In the genomic region with DNA sequence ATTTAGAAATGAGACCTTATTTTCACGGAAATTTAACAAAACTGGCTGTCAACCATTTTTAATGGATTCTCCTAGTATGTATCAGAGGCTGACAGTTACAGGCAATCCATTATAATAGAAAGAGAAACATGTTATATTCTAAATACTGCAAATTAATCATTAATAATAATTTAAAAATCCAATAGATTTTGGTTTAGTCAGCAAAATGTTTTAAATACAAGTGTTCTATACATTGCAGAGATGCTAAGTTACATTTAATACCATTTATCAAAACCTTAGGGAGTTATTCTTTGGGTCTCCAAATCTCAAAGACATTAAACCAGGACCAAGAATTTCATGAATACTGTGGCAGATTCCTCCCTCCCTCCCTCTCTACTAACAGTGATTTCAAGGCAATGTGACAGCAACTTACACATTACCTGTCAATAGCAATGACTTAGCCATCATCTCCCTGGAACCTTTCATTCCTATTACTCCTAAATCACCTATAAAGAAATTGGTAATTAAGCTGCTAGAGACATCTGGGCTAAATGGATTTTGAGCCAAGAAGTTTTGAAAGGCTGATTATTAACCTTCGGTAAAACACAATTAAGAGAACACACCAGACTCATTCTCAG, we compare ENCODE assay signal across 7 cellular contexts.
"Had no signal": no experiment of that assay in that cellular context is flagged by ENCODE, and none has a peak within 500 bp of the region (broad histone marks: within the 10 kb centered on the region; RNA-seq: fewer than 3 reads in every experiment).

No MANE protein-coding gene starts in this region.

- H3K36me3 ChIP-seq: HAP-1 had no signal

- H3K4me3 ChIP-seq: GM23248, HAP-1 had no signal

- H3K27ac ChIP-seq: GM23248, HL-60 had no signal

- DNase-seq: GM23248, GOT3, H7, HFFc6 had no signal

- H3K9ac ChIP-seq: GM23248 had no signal

- H2AFZ ChIP-seq: GM23248 had no signal

- H3K4me1 ChIP-seq: HAP-1 had no signal

- H3K9me3 ChIP-seq: HAP-1 had no signal

- ATAC-seq: HCT116 had no signal
